9 cellular contexts compared by ENCODE assay signal in genomic region chr5:122129332-122129731, GRCh38. TPM values are rescaled to one million over a fixed set of nuclear protein-coding genes. Genes with fewer than 3 reads are reported as not detected.
A peak's percentile ranks its signal among the peaks of the same experiment; 100 is the strongest.
DNase-seq lines count a peak whose midpoint lies in the region; ATAC-seq and TF ChIP-seq lines count a peak whose summit lies in the region.
"Had no signal": no experiment of that assay in that cellular context is flagged by ENCODE, and none has a peak within 500 bp of the region (broad histone marks: within the 10 kb centered on the region; RNA-seq: fewer than 3 reads in every experiment).

Gene ZNF474, plus strand, starts transcription at chr5:122129546. Its CDS starts 22,445 bp downstream, at chr5:122151991.

- H3K36me3 Mint-ChIP-seq in mesothelial cell of epicardium (no peaks in the 10 kb centered on the region), T-helper 17 cell (ENCODE audit: low read depth) (no peaks in the 10 kb centered on the region)
- H3K36me3 Mint-ChIP-seq in activated T-cell treated with anti-CD3 and anti-CD28 coated beads, Interleukin-2, amount 50 U/mL, for 24 hours (ENCODE audit: low read depth): no peaks in the 10 kb centered on the region
- H3K36me3 Mint-ChIP-seq: naive B cell had no signal

- H3K27ac Mint-ChIP-seq in mesothelial cell of epicardium (peak within 1 kb of the TSS; percentile 90), T-helper 17 cell (no peak within 1 kb of the TSS)
- H3K27ac Mint-ChIP-seq in activated T-cell treated with anti-CD3 and anti-CD28 coated beads, Interleukin-2, amount 50 U/mL, for 24 hours: no peak within 1 kb of the TSS
- H3K27ac Mint-ChIP-seq: naive B cell had no signal

- peaks cover 4% of the 10 kb centered on the region for H3K9me3 Mint-ChIP-seq in mesothelial cell of epicardium
- no peaks in the 10 kb centered on the region for H3K9me3 Mint-ChIP-seq in activated T-cell treated with anti-CD3 and anti-CD28 coated beads, Interleukin-2, amount 50 U/mL, for 24 hours

- ATAC-seq in T-helper 17 cell (no peak), GM21526 (IDR thresholded peaks at IDR 0.05; ENCODE audit: low FRiP score, unreplicated experiment) (no peak)

- no peaks in the 10 kb centered on the region for H3K9me3 ChIP-seq in T-helper 17 cell (ENCODE audit: control insufficient read depth, low read length, poor library complexity, severe bottlenecking)

- TF ChIP-seq CTCF in AG09319 (IDR thresholded peaks at IDR 0.05; ENCODE audit: low read depth, low read length) (no peak), mesothelial cell of epicardium (IDR thresholded peaks at IDR 0.05; ENCODE audit: unreplicated experiment) (no peak)

- peak; percentile 94 for DNase-seq in AG09319 (ENCODE audit: extremely low read depth, low read depth)
- peak; percentile 99 for DNase-seq in LHCN-M2 (ENCODE audit: low read depth)
- peak; percentile 69 to 86 for DNase-seq in dermis microvascular lymphatic vessel endothelial cell (ENCODE audit: low read depth in 2 of 2)
- peak in 1 of 2 experiments; percentile 53 for DNase-seq in mesothelial cell of epicardium (ENCODE audit: low spot score in 2 of 2, unreplicated experiment in 2 of 2)
- no peak for DNase-seq in stimulated activated CD4-positive, alpha-beta T cell treated with anti-CD3 and anti-CD28 coated beads, Interleukin-12 subunit alpha, Interleukin-12 subunit beta, amount 100 ng/mL, for 4 hours
- no peak for DNase-seq in T-helper 17 cell
- no peak for DNase-seq in activated T-cell treated with anti-CD3 and anti-CD28 coated beads, Interleukin-2, amount 50 U/mL, for 24 hours
- DNase-seq: naive B cell had no signal

- H3K4me1 Mint-ChIP-seq in mesothelial cell of epicardium (peaks cover 37% of the 10 kb centered on the region), T-helper 17 cell (no peaks in the 10 kb centered on the region)
- no peaks in the 10 kb centered on the region for H3K4me1 Mint-ChIP-seq in activated T-cell treated with anti-CD3 and anti-CD28 coated beads, Interleukin-2, amount 50 U/mL, for 24 hours (ENCODE audit: low read depth)
- H3K4me1 Mint-ChIP-seq: naive B cell had no signal

- H3K4me3 Mint-ChIP-seq in mesothelial cell of epicardium (no peak within 1 kb of the TSS), T-helper 17 cell (no peak within 1 kb of the TSS)
- no peak within 1 kb of the TSS for H3K4me3 Mint-ChIP-seq in activated T-cell treated with anti-CD3 and anti-CD28 coated beads, Interleukin-2, amount 50 U/mL, for 24 hours
- H3K4me3 Mint-ChIP-seq: naive B cell had no signal

- H3K27me3 Mint-ChIP-seq in mesothelial cell of epicardium (ENCODE audit: low read depth) (no peaks in the 10 kb centered on the region), T-helper 17 cell (no peaks in the 10 kb centered on the region)
- H3K27me3 Mint-ChIP-seq in activated T-cell treated with anti-CD3 and anti-CD28 coated beads, Interleukin-2, amount 50 U/mL, for 24 hours: no peaks in the 10 kb centered on the region

RNA-seq across cellular contexts. Expression of gene ZNF474, which starts in this region (rescaled TPM):
- total RNA-seq in LHCN-M2 (2014; rRNA removed): 0.40 TPM in 1 of 2 replicates, not detected in the other
- polyA plus RNA-seq in LHCN-M2 (2012): 0.33 TPM
- total RNA-seq in dermis microvascular lymphatic vessel endothelial cell: under 0.01 and 0.25 TPM in 2 replicates
- 0.29 to 0.98 TPM (median 0.41 TPM) in 3 replicates for total RNA-seq in mesothelial cell of epicardium
- under 1 TPM in 1 of 2 donors, not detected in 1; 0.57 TPM for total RNA-seq in T-helper 17 cell

Comparison
In these comparisons a context has a peak if more than half of its experiments do, and no peak if none do; other contexts are left out.
1. Peak in DNase-seq in LHCN-M2; RNA of the gene not detected or under 1 TPM.
2. Peak in DNase-seq in dermis microvascular lymphatic vessel endothelial cell; RNA of the gene not detected or under 1 TPM.